ENCODE assay signal across 24 cellular contexts in genomic region chr4:1004071-1004418, GRCh38. TPM values are rescaled to one million over a fixed set of nuclear protein-coding genes. Genes with fewer than 3 reads are reported as not detected.
"Had no signal": no experiment of that assay in that cellular context is flagged by ENCODE, and none has a peak within 500 bp of the region (broad histone marks: within the 10 kb centered on the region; RNA-seq: fewer than 3 reads in every experiment).

No MANE protein-coding gene starts in this region.

- H3K4me3 ChIP-seq: K562, SJCRH30 had no signal

- H3K27ac ChIP-seq: HL-60, KMS-11, SJCRH30 had no signal

- H3K9me3 ChIP-seq: SJCRH30 had no signal

- H3K9ac ChIP-seq: KMS-11 had no signal

- H3K4me2 ChIP-seq: KMS-11 had no signal

- H3K36me3 ChIP-seq: SJCRH30 had no signal

- H3K36me3 Mint-ChIP-seq: IgD-negative memory B cell had no signal

- DNase-seq: Kasumi-1, MM.1S, NCI-H1092 treated with DMSO at 0.1 percent for 48 hours, NCI-H1436, NCI-H187, NCI-H2029, NCI-H2081 treated with DMSO at 0.1 percent for 48 hours, NCI-H2171, NCI-H226, NCI-H446, NCI-H510A, NCI-H524 treated with DMSO at 0.1 percent for 48 hours, NCI-H69, NCI-H774, PC-3, SHP77 treated with DMSO at 0.1 percent for 48 hours, SJCRH30 had no signal

- ATAC-seq: K562, Panc1, PC-3, Right ventricle myocardium inferior had no signal

RNA-seq across cellular contexts. Expression of gene SLC26A1, which starts 10.8 kb away (rescaled TPM):
- total RNA-seq: M059J, PC-3, Right ventricle myocardium inferior, SJCRH30 had no signal
